ENCODE assay signal across 8 cellular contexts in the genomic region with DNA sequence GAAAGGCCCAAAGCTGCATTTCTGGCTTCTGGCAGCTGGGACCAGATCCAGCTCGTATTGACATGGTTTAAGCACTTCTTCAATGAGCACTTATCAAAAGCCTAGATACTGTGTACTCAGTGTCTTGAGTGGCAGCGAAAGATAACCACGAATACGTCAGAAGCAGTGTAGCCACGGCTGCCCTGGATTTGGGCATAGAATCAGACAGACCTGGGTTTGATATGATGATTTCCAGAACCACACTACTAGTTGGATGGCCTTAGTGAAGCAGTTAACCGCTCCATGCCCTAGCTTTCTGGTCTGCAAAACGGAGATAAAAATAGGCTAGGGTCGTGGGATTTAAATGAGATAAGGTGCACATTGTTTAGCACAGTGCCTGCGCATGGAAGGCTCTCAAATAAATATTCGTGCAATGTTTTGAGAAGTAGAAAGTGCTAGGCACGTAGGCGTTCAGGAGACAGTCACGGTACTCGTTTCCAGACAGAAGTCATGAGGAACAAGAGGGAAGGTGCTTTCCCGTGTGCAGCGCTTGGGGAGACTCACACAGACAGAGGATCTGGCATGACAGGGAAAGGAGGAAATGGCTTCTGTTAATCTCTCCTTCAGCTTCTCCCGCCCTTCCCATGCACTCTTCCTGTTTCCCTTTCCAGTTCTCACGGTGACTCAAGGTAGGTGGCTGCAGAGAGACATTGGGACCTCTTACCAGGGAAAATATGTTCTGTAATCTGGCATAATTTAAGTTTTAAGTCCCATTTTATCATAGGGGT.
DNase-seq lines count a peak whose midpoint lies in the region; ATAC-seq lines count a peak whose summit lies in the region.

No MANE protein-coding gene starts in this region.

- H3K9ac ChIP-seq in endocrine pancreas (ENCODE audit: control insufficient read depth, insufficient read depth, low read length), result no peak overlapping the region

- DNase-seq in natural killer cell treated with Interleukin-12 subunit alpha and Interleukin-12 subunit beta and Interleukin-15 and Interleukin-18, amount 100 ng/mL, for 72 hours (ENCODE audit: low spot score), result no peak
- no peak for DNase-seq in activated gamma-delta T cell treated with Interleukin-2 at 50 U/mL for 16 hours
- no peak for DNase-seq in DMS53 treated with DMSO at 0.1 percent for 48 hours (lab: John Stamatoyannopoulos, UW; ENCODE audit: unreplicated experiment)
- no peak for DNase-seq in NCI-H510A (lab: John Stamatoyannopoulos, UW)

- peak overlapping the region; percentile 94 for H3K27ac Mint-ChIP-seq in T-helper 1 cell treated with Interleukin-12 subunit alpha and Interleukin-12 subunit beta and Interleukin-4 antibody, amounts not matched to agents 30 μg/mL and 1 μg/mL, for 36 hours
- peak overlapping the region; percentile 91 for H3K27ac Mint-ChIP-seq in natural killer cell treated with Interleukin-12 subunit alpha and Interleukin-12 subunit beta and Interleukin-15 and Interleukin-18, amount 100 ng/mL, for 72 hours

- no peaks in the 10 kb centered on the region for H3K9me3 ChIP-seq in endocrine pancreas (ENCODE audit: control insufficient read depth, low read length)

- H3K27me3 ChIP-seq in endocrine pancreas (ENCODE audit: control insufficient read depth, insufficient read depth, low read length), result no peaks in the 10 kb centered on the region

- peaks cover 2% of the 10 kb centered on the region for H3K36me3 Mint-ChIP-seq in T-helper 1 cell treated with Interleukin-12 subunit alpha and Interleukin-12 subunit beta and Interleukin-4 antibody, amounts not matched to agents 30 μg/mL and 1 μg/mL, for 36 hours (ENCODE audit: low read depth)
- H3K36me3 Mint-ChIP-seq in natural killer cell treated with Interleukin-12 subunit alpha and Interleukin-12 subunit beta and Interleukin-15 and Interleukin-18, amount 100 ng/mL, for 72 hours, result no peaks in the 10 kb centered on the region

- H3K9me3 Mint-ChIP-seq in T-helper 1 cell treated with Interleukin-12 subunit alpha and Interleukin-12 subunit beta and Interleukin-4 antibody, amounts not matched to agents 30 μg/mL and 1 μg/mL, for 36 hours, result no peaks in the 10 kb centered on the region
- no peaks in the 10 kb centered on the region for H3K9me3 Mint-ChIP-seq in natural killer cell treated with Interleukin-12 subunit alpha and Interleukin-12 subunit beta and Interleukin-15 and Interleukin-18, amount 100 ng/mL, for 72 hours

- peaks cover 26% of the 10 kb centered on the region for H3K4me1 ChIP-seq in endocrine pancreas (ENCODE audit: control insufficient read depth, insufficient read depth, low read length)

- H3K36me3 ChIP-seq in endocrine pancreas (ENCODE audit: control insufficient read depth, insufficient read depth, low read length), result no peaks in the 10 kb centered on the region

- H3K4me3 ChIP-seq in endocrine pancreas (ENCODE audit: control insufficient read depth, insufficient read depth, low read length), result peak overlapping the region; percentile 41

- peak overlapping the region; percentile 85 for H3K4me3 Mint-ChIP-seq in T-helper 1 cell treated with Interleukin-12 subunit alpha and Interleukin-12 subunit beta and Interleukin-4 antibody, amounts not matched to agents 30 μg/mL and 1 μg/mL, for 36 hours
- peak overlapping the region; percentile 85 for H3K4me3 Mint-ChIP-seq in natural killer cell treated with Interleukin-12 subunit alpha and Interleukin-12 subunit beta and Interleukin-15 and Interleukin-18, amount 100 ng/mL, for 72 hours

- H3K27me3 Mint-ChIP-seq in T-helper 1 cell treated with Interleukin-12 subunit alpha and Interleukin-12 subunit beta and Interleukin-4 antibody, amounts not matched to agents 30 μg/mL and 1 μg/mL, for 36 hours (ENCODE audit: low read depth), result no peaks in the 10 kb centered on the region
- H3K27me3 Mint-ChIP-seq in natural killer cell treated with Interleukin-12 subunit alpha and Interleukin-12 subunit beta and Interleukin-15 and Interleukin-18, amount 100 ng/mL, for 72 hours, result peaks cover 5 to 13% of the 10 kb centered on the region in 2 donors

- H3K4me1 Mint-ChIP-seq in T-helper 1 cell treated with Interleukin-12 subunit alpha and Interleukin-12 subunit beta and Interleukin-4 antibody, amounts not matched to agents 30 μg/mL and 1 μg/mL, for 36 hours (ENCODE audit: low read depth), result peaks cover 73% of the 10 kb centered on the region
- H3K4me1 Mint-ChIP-seq in natural killer cell treated with Interleukin-12 subunit alpha and Interleukin-12 subunit beta and Interleukin-15 and Interleukin-18, amount 100 ng/mL, for 72 hours (ENCODE audit: low read depth in 2 of 2), result peaks cover 30 to 50% of the 10 kb centered on the region in 2 donors

- ATAC-seq in GM18517 (IDR thresholded peaks at IDR 0.05; ENCODE audit: unreplicated experiment), result peak; percentile 28
- peak; percentile 14 for ATAC-seq in HG02973 (IDR thresholded peaks at IDR 0.05; ENCODE audit: unreplicated experiment)
- ATAC-seq in natural killer cell treated with Interleukin-12 subunit alpha and Interleukin-12 subunit beta and Interleukin-15 and Interleukin-18, amount 100 ng/mL, for 72 hours, result peak in 1 of 2 donors; percentile 18
